ENCODE assay signal across 21 cellular contexts in the genomic region with DNA sequence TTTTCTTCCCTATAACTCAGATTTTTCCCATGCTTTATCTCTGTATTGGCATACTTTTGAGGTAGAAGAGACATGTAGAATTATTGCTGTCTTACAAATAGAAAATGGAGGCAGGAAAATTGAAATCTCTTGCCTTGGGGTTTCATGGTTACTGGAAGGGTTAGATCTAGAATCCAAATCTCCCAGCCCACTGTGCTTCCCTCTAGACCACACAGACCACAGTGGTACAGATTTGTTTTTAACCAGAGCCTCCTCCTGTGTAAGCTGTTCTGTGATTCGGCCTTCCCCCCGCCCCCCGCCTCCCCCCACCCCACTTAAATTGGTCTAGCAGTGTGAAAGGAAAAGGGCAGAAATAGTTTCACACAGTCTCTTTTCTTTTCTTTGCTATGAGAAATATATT.
DNase-seq lines count a peak whose midpoint lies in the region; ATAC-seq and TF ChIP-seq lines count a peak whose summit lies in the region.
"Had no signal": no experiment of that assay in that cellular context is flagged by ENCODE, and none has a peak within 500 bp of the region (broad histone marks: within the 10 kb centered on the region; RNA-seq: fewer than 3 reads in every experiment).

No MANE protein-coding gene starts in this region.

- peaks cover 5% of the 10 kb centered on the region; the same call in 1 of the 2 replicates for H3K4me1 ChIP-seq in DND-41 (ENCODE audit: insufficient read depth, low read length)

- peaks cover 54% of the 10 kb centered on the region for H3K36me3 Mint-ChIP-seq in WTC11
- peaks cover 12% of the 10 kb centered on the region for H3K36me3 Mint-ChIP-seq in mesothelial cell of epicardium
- H3K36me3 Mint-ChIP-seq in nephron progenitor cell (ENCODE audit: low read depth): peaks cover 70% of the 10 kb centered on the region

- no peak overlapping the region for H3K9ac ChIP-seq in DND-41 (ENCODE audit: low read depth, low read length)
- H3K9ac ChIP-seq: BLaER1 had no signal

- H3K9me3 Mint-ChIP-seq in WTC11: peaks cover 34% of the 10 kb centered on the region
- H3K9me3 Mint-ChIP-seq in mesothelial cell of epicardium: peaks cover 20% of the 10 kb centered on the region
- peaks cover 40% of the 10 kb centered on the region for H3K9me3 Mint-ChIP-seq in nephron progenitor cell

- ATAC-seq in DND-41 (ENCODE audit: insufficient read depth, low read depth) (peak; percentile 78), WTC11 (no peak; the same call in 1 of the 2 replicates), HG03520 (IDR thresholded peaks at IDR 0.05; ENCODE audit: unreplicated experiment) (no peak), HG03571 (IDR thresholded peaks at IDR 0.05; ENCODE audit: unreplicated experiment) (no peak)
- ATAC-seq: CD8-positive, alpha-beta T cell; GM12878 had no signal

- peak; percentile 11 for DNase-seq in DND-41
- DNase-seq in WTC11 (ENCODE audit: low spot score): no peak
- no peak for DNase-seq in mesothelial cell of epicardium (ENCODE audit: low spot score in 2 of 2, unreplicated experiment in 2 of 2)
- DNase-seq in nephron progenitor cell: no peak
- no peak for DNase-seq in stimulated activated CD4-positive, alpha-beta T cell treated with anti-CD3 and anti-CD28 coated beads, Interleukin-12 subunit alpha, Interleukin-12 subunit beta, amount 100 ng/mL, for 4 hours
- DNase-seq in activated T-cell treated with anti-CD3 and anti-CD28 coated beads, Interleukin-2, amount 50 U/mL, for 1 hour: no peak
- DNase-seq: Caco-2; CD4-positive, CD25-positive, alpha-beta regulatory T cell; CD8-positive, alpha-beta T cell; DMS153; EL; GDM1; GOT3; HCEC 1CT had no signal

- H3K4me1 Mint-ChIP-seq in WTC11: peaks cover 22% of the 10 kb centered on the region
- peaks cover 20% of the 10 kb centered on the region for H3K4me1 Mint-ChIP-seq in mesothelial cell of epicardium
- peaks cover 42% of the 10 kb centered on the region for H3K4me1 Mint-ChIP-seq in nephron progenitor cell
- H3K4me1 Mint-ChIP-seq: B cell; CD4-positive, CD25-positive, alpha-beta regulatory T cell had no signal

- TF ChIP-seq CTCF in DND-41 (IDR thresholded peaks at IDR 0.05; ENCODE audit: borderline replicate concordance, extremely low read depth, low read length, poor library complexity, severe bottlenecking): no peak
- TF ChIP-seq CTCF in WTC11 (IDR thresholded peaks at IDR 0.05): no peak
- TF ChIP-seq CTCF in mesothelial cell of epicardium (IDR thresholded peaks at IDR 0.05; ENCODE audit: unreplicated experiment): no peak
- no peak for TF ChIP-seq CTCF in nephron progenitor cell (IDR thresholded peaks at IDR 0.05)

- no peaks in the 10 kb centered on the region for H3K27me3 Mint-ChIP-seq in WTC11 (ENCODE audit: low read depth)
- no peaks in the 10 kb centered on the region for H3K27me3 Mint-ChIP-seq in mesothelial cell of epicardium (ENCODE audit: low read depth)
- H3K27me3 Mint-ChIP-seq in nephron progenitor cell (ENCODE audit: low read depth, poor library complexity): peaks cover 4% of the 10 kb centered on the region
- H3K27me3 Mint-ChIP-seq: B cell; CD4-positive, CD25-positive, alpha-beta regulatory T cell had no signal

- no peaks in the 10 kb centered on the region for H3K27me3 ChIP-seq in DND-41 (ENCODE audit: insufficient read depth, low read length, poor library complexity)
- H3K27me3 ChIP-seq: BLaER1 had no signal

- H3K27ac Mint-ChIP-seq in WTC11 (peak overlapping the region; percentile 13; the same call in 1 of the 2 replicates), mesothelial cell of epicardium (peak overlapping the region; percentile 34), nephron progenitor cell (peak overlapping the region; percentile 91)
- H3K27ac Mint-ChIP-seq: B cell; CD4-positive, CD25-positive, alpha-beta regulatory T cell; CD8-positive, alpha-beta T cell had no signal

- no peak overlapping the region for H3K4me3 ChIP-seq in DND-41 (ENCODE audit: low read depth in 1 of 2, low read length in 2 of 2)
- H3K4me3 ChIP-seq: BLaER1, GM12878 had no signal

- POLR2A ChIA-PET in WTC11 (lab: Charles Lee): no interaction called here

- H3K79me2 ChIP-seq in DND-41 (ENCODE audit: insufficient read depth, low read length): no peaks in the 10 kb centered on the region

- H2AFZ ChIP-seq in DND-41 (ENCODE audit: low read depth, low read length): no peak overlapping the region

- H3K4me3 Mint-ChIP-seq in WTC11: no peak overlapping the region
- no peak overlapping the region for H3K4me3 Mint-ChIP-seq in mesothelial cell of epicardium
- H3K4me3 Mint-ChIP-seq in nephron progenitor cell: no peak overlapping the region
- H3K4me3 Mint-ChIP-seq: B cell; CD4-positive, CD25-positive, alpha-beta regulatory T cell; CD8-positive, alpha-beta T cell had no signal

- no peak overlapping the region for H3K4me2 ChIP-seq in DND-41 (ENCODE audit: insufficient read depth, low read length)
- H3K4me2 ChIP-seq: BLaER1 had no signal

- H4K20me1 ChIP-seq in DND-41 (ENCODE audit: insufficient read depth, low read length): no peaks in the 10 kb centered on the region
- H4K20me1 ChIP-seq: BLaER1 had no signal

- no peak overlapping the region for H3K27ac ChIP-seq in DND-41 (ENCODE audit: low read length)
- H3K27ac ChIP-seq: 22Rv1, BLaER1, C4-2B had no signal

- H3K9me3 ChIP-seq in DND-41 (ENCODE audit: insufficient read depth, low read length, severe bottlenecking): peaks cover 13% of the 10 kb centered on the region

- CTCF ChIA-PET in WTC11 (lab: Charles Lee): no interaction called here

- H3K36me3 ChIP-seq in DND-41 (ENCODE audit: insufficient read depth, low read length): no peaks in the 10 kb centered on the region
- H3K36me3 ChIP-seq: BLaER1 had no signal

TF ChIP-seq in WTC11, 78 proteins besides CTCF, POLR2A, EP300 and RAD21:
- TF ChIP-seq, protein P1, sequence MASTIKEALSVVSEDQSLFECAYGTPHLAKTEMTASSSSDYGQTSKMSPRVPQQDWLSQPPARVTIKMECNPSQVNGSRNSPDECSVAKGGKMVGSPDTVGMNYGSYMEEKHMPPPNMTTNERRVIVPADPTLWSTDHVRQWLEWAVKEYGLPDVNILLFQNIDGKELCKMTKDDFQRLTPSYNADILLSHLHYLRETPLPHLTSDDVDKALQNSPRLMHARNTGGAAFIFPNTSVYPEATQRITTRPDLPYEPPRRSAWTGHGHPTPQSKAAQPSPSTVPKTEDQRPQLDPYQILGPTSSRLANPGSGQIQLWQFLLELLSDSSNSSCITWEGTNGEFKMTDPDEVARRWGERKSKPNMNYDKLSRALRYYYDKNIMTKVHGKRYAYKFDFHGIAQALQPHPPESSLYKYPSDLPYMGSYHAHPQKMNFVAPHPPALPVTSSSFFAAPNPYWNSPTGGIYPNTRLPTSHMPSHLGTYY (CRISPR knock-in tag; IDR thresholded peaks at IDR 0.05): no peak
- TF ChIP-seq, protein P2, sequence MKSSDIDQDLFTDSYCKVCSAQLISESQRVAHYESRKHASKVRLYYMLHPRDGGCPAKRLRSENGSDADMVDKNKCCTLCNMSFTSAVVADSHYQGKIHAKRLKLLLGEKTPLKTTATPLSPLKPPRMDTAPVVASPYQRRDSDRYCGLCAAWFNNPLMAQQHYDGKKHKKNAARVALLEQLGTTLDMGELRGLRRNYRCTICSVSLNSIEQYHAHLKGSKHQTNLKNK (CRISPR knock-in tag; IDR thresholded peaks at IDR 0.05): no peak
- TF ChIP-seq, protein P3, sequence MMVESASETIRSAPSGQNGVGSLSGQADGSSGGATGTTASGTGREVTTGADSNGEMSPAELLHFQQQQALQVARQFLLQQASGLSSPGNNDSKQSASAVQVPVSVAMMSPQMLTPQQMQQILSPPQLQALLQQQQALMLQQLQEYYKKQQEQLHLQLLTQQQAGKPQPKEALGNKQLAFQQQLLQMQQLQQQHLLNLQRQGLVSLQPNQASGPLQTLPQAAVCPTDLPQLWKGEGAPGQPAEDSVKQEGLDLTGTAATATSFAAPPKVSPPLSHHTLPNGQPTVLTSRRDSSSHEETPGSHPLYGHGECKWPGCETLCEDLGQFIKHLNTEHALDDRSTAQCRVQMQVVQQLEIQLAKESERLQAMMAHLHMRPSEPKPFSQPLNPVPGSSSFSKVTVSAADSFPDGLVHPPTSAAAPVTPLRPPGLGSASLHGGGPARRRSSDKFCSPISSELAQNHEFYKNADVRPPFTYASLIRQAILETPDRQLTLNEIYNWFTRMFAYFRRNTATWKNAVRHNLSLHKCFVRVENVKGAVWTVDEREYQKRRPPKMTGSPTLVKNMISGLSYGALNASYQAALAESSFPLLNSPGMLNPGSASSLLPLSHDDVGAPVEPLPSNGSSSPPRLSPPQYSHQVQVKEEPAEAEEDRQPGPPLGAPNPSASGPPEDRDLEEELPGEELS (CRISPR knock-in tag; IDR thresholded peaks at IDR 0.05): no peak
- TF ChIP-seq ESRRA (CRISPR knock-in tag; IDR thresholded peaks at IDR 0.05; ENCODE audit: borderline replicate concordance): no peak

Comparison
In these comparisons a context has a peak if more than half of its experiments do, and no peak if none do; other contexts are left out.
1. H3K27ac Mint-ChIP-seq: peak in every context shown above with its lines; median percentile 91 in nephron progenitor cell; 34 in mesothelial cell of epicardium; 13 in WTC11.